ENCODE assay signal across 8 cellular contexts in genomic region chr4:169277838-169278237, GRCh38. TPM values are rescaled to one million over a fixed set of nuclear protein-coding genes. Genes with fewer than 3 reads are reported as not detected.
DNase-seq lines count a peak whose midpoint lies in the region; ATAC-seq, FAIRE-seq and TF ChIP-seq lines count a peak whose summit lies in the region.
"Not testable (repeated sequence)": the region's sequence is repeated elsewhere in the genome, so short reads cannot be mapped to it uniquely, and the experiment has no call there.
"Had no signal": no experiment of that assay in that cellular context is flagged by ENCODE, and none has a peak within 500 bp of the region (broad histone marks: within the 10 kb centered on the region; RNA-seq: fewer than 3 reads in every experiment).

No MANE protein-coding gene starts in this region.

- not testable (repeated sequence) for DNase-seq in A549 (ENCODE audit: low read depth in 1 of 2, low spot score in 1 of 2); WTC11 (ENCODE audit: low spot score)
- peak; percentile 6 for DNase-seq in activated CD4-positive, alpha-beta T cell treated with anti-CD3 and anti-CD28 coated beads, Interleukin-2, amount 10 ng/mL, durations not matched to agents 24 days and 14 days

- TF ChIP-seq POLR2A in A549 (IDR thresholded peaks at IDR 0.05; ENCODE audit: low read length) = not testable (repeated sequence)

- not testable (repeated sequence) for H3K4me2 ChIP-seq in A549

- H3K36me3 Mint-ChIP-seq in WTC11; activated CD4-positive, alpha-beta T cell treated with anti-CD3 and anti-CD28 coated beads, Interleukin-2, amount 10 ng/mL, durations not matched to agents 24 days and 14 days (ENCODE audit: low read depth): not testable (repeated sequence)

- WGBS in A549 (ENCODE audit: missing lambda C conversion rate) = 88% methylated on average over 3 of the region's 3 CpGs

- FAIRE-seq in A549 (lab: Jason Lieb, UNC) = not testable (repeated sequence)

- not testable (repeated sequence) for H3K9me3 Mint-ChIP-seq in WTC11; activated CD4-positive, alpha-beta T cell treated with anti-CD3 and anti-CD28 coated beads, Interleukin-2, amount 10 ng/mL, durations not matched to agents 24 days and 14 days

- peaks cover 26% of the 10 kb centered on the region for H3K4me1 ChIP-seq in A549
- not testable (repeated sequence) for H3K4me1 ChIP-seq in HEK293 (ENCODE audit: control insufficient read depth, insufficient read depth, low read length)

- not testable (repeated sequence) for H3K27me3 Mint-ChIP-seq in WTC11 (ENCODE audit: low read depth)
- peaks cover 36% of the 10 kb centered on the region for H3K27me3 Mint-ChIP-seq in activated CD4-positive, alpha-beta T cell treated with anti-CD3 and anti-CD28 coated beads, Interleukin-2, amount 10 ng/mL, durations not matched to agents 24 days and 14 days

- not testable (repeated sequence) for H3K4me3 ChIP-seq in A549; HEK293 (ENCODE audit: low read depth, low read length)

- H3K9me3 ChIP-seq in A549; HEK293 (ENCODE audit: control insufficient read depth, insufficient read depth, low read depth, low read length): not testable (repeated sequence)

- TF ChIP-seq CTCF in A549 (IDR thresholded peaks at IDR 0.05); HEK293 (tag by site-specific recombination; IDR thresholded peaks at IDR 0.05); VCaP (conservative IDR thresholded peaks at IDR 0.05); WTC11 (IDR thresholded peaks at IDR 0.05): not testable (repeated sequence)

- not testable (repeated sequence) for TF ChIP-seq EP300 in A549 (IDR thresholded peaks at IDR 0.05)

- H3K4me3 Mint-ChIP-seq in WTC11; activated CD4-positive, alpha-beta T cell treated with anti-CD3 and anti-CD28 coated beads, Interleukin-2, amount 10 ng/mL, durations not matched to agents 24 days and 14 days: not testable (repeated sequence)

- not testable (repeated sequence) for H3K27ac ChIP-seq in A549; HEK293 (ENCODE audit: extremely low read depth, low read depth, low read length)
- H3K27ac ChIP-seq in VCaP = peak overlapping the region; percentile 44

- CTCF ChIA-PET in A549 (lab: Yijun Ruan, JAX); HEK293 (lab: Yijun Ruan, JAX): not testable (repeated sequence)
- CTCF ChIA-PET in WTC11 (lab: Charles Lee) = interaction anchor here (1.2 kb wide), 1 partner anchor 10 kb away, joined by 4 read pairs; no protein-coding TSS in a partner anchor

- not testable (repeated sequence) for H3K27ac Mint-ChIP-seq in WTC11; activated CD4-positive, alpha-beta T cell treated with anti-CD3 and anti-CD28 coated beads, Interleukin-2, amount 10 ng/mL, durations not matched to agents 24 days and 14 days

- TF ChIP-seq RAD21 in A549 (conservative IDR thresholded peaks at IDR 0.05 in 1 of 2, IDR thresholded peaks at IDR 0.05 in 1 of 2) = not testable (repeated sequence)

- not testable (repeated sequence) for ATAC-seq in A549, WTC11

- peaks cover 11% of the 10 kb centered on the region for H3K4me1 Mint-ChIP-seq in WTC11
- H3K4me1 Mint-ChIP-seq in activated CD4-positive, alpha-beta T cell treated with anti-CD3 and anti-CD28 coated beads, Interleukin-2, amount 10 ng/mL, durations not matched to agents 24 days and 14 days = not testable (repeated sequence)

- H3K36me3 ChIP-seq in HEK293 (ENCODE audit: control insufficient read depth in 2 of 2, insufficient read depth in 1 of 2, low read length in 2 of 2) = not testable (repeated sequence)

- POLR2A ChIA-PET in A549 (lab: Yijun Ruan, JAX); HEK293 (lab: Yijun Ruan, JAX); WTC11 (lab: Charles Lee): not testable (repeated sequence)

- intact Hi-C loops in activated CD4-positive, alpha-beta T cell treated with anti-CD3 and anti-CD28 coated beads, Interleukin-2, amount 10 ng/mL, durations not matched to agents 24 days and 14 days (cut with micrococcal nuclease) = not testable (repeated sequence)

TF ChIP-seq in A549, 52 proteins besides CTCF, POLR2A, EP300 and RAD21:
- peak; percentile 24; the same call in 1 of the 2 replicates for TF ChIP-seq ZC3H11A (IDR thresholded peaks at IDR 0.05)

TF ChIP-seq in HEK293, 187 proteins besides CTCF, POLR2A, EP300 and RAD21 (continues in another document):
- TF ChIP-seq ZNF518A (tag by site-specific recombination; conservative IDR thresholded peaks at IDR 0.05; ENCODE audit: low read depth) = peak; percentile 86

TF ChIP-seq in WTC11, 78 proteins besides CTCF, POLR2A, EP300 and RAD21:
- 0 out of 2 replicates have a peak, but pooled peaks have one; percentile 12 for TF ChIP-seq HMGA2 (CRISPR knock-in tag; IDR thresholded peaks at IDR 0.05)
TF ChIP-seq in WTC11: peak in this region for 1; not testable (repeated sequence) for 77.

RNA-seq across cellular contexts. Expression of gene SH3RF1, which starts 7.1 kb away (rescaled TPM):
- 13.8 and 15.1 TPM in 2 replicates for polyA plus RNA-seq in A549 (2011; rRNA removed)
- polyA plus RNA-seq in A549 (2012; cell fraction: cytosol; rRNA removed) = 6.7 and 9.2 TPM in 2 replicates
- 15.2 and 21.1 TPM in 2 replicates for polyA plus RNA-seq in A549 (2012; cell fraction: nucleus; rRNA removed)
- 7.4 to 8.2 TPM (median 8.0 TPM) in 3 replicates for polyA plus RNA-seq in A549 (2017; fragmentation: RNase III; extraction: RNeasy Plus Mini Kit Qiagen cat#74134 plus additional on column Dnase treatment)
- polyA minus RNA-seq in A549 (2011; rRNA and poly(A)+ RNA removed) = 48.6 and 62.1 TPM in 2 replicates
- total RNA-seq in WTC11 (2021) = 11.1 to 16.6 TPM (median 13.2 TPM) in 3 replicates
- total RNA-seq in activated CD4-positive, alpha-beta T cell treated with anti-CD3 and anti-CD28 coated beads, Interleukin-2, amount 10 ng/mL, durations not matched to agents 24 days and 14 days = 0.66 and 0.68 TPM in 2 replicates
- total RNA-seq: CD8-positive, alpha-beta T cell had no signal
- polyA plus RNA-seq: CD4-positive, CD25-positive, alpha-beta regulatory T cell; CD8-positive, alpha-beta memory T cell had no signal
